16 cellular contexts compared by ENCODE assay signal in the genomic region with DNA sequence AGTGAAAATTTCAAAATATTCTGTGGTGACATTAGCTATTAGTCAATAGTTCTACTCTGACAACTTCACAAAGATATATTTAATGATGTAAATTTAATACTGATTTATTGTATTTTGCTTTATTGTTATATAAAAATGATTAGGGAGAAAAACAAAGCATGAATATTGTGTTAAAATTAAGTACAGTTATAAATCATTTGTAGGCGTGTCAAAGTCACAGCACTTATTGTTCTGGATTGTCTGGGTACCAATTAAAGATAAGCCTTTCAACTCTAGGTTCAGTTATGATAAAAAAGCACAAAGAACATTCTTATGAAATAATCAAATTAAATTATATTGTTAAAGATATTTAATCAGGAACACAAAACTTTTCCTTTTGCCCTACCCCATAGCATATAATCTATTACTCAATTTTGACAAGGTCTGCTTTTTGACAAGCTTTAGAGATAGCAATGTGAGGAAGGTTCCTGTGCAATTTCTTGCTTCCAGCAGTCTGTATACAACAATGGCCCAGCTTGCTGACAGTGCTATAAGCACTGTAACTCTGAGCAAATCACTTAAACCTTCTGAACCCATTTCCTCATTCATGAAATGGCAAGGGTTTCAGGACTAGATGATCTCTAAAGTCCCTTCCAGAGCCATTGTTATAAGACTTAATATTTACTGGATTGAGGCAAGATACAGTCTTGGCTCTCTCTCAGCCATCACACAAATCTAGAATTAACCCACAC.
"Had no signal": no experiment of that assay in that cellular context is flagged by ENCODE, and none has a peak within 500 bp of the region (broad histone marks: within the 10 kb centered on the region; RNA-seq: fewer than 3 reads in every experiment).

No MANE protein-coding gene starts in this region.

- H3K4me3 ChIP-seq: coronary artery, heart left ventricle, neural progenitor cell, ovary, smooth muscle cell had no signal

- H3K27ac ChIP-seq: coronary artery, heart left ventricle, neural progenitor cell, ovary had no signal

- H3K36me3 ChIP-seq: heart left ventricle, neural progenitor cell, ovary had no signal

- ATAC-seq: esophagus mucosa, natural killer cell had no signal

- DNase-seq: effector CD4-positive, alpha-beta T cell; heart left ventricle; hippocampal formation; islet precursor cell; mammary epithelial cell; natural killer cell; nucleus accumbens; ovary; right cardiac atrium; stimulated activated CD4-positive, alpha-beta T cell treated with anti-CD3 and anti-CD28 coated beads, Interleukin-2, amount 100 ng/mL, for 48 hours; stimulated activated naive CD4-positive, alpha-beta T cell treated with Interleukin-2 at 50 U/mL for 16 hours; trophoblast cell had no signal

- H3K27me3 ChIP-seq: heart left ventricle, neural progenitor cell, ovary had no signal

- H3K9me3 ChIP-seq: ovary had no signal
